Comparison of ENCODE assay signal across 8 cellular contexts in genomic region chr2:55693181-55694125, GRCh38. TPM values are rescaled to one million over a fixed set of nuclear protein-coding genes. Genes with fewer than 3 reads are reported as not detected.
DNase-seq lines count a peak whose midpoint lies in the region; ATAC-seq and TF ChIP-seq lines count a peak whose summit lies in the region.

PNPT1 (minus strand) TSS chr2:55693844; CDS start chr2:55693823, 21 bp downstream.

- TF ChIP-seq CTCF in AG04449 (IDR thresholded peaks at IDR 0.05; ENCODE audit: insufficient read depth, low read length, missing control alignments) (no peak), WI38 (IDR thresholded peaks at IDR 0.05; ENCODE audit: low read depth, low read length) (no peak), spleen (IDR thresholded peaks at IDR 0.05 in 8 of 11, conservative IDR thresholded peaks at IDR 0.05 in 3 of 11) (peak in 1 of 11 experiments; percentile 8)

- intact Hi-C loops in spleen (cut with DNase I; ENCODE audit: low total_unique reads): no loop called here

- peak within 1 kb of the TSS; percentile 100 for H3K4me3 ChIP-seq in AG04449 (ENCODE audit: low read depth, low read length)
- H3K4me3 ChIP-seq in WI38 (ENCODE audit: low read depth, low read length): peak within 1 kb of the TSS; percentile 99
- H3K4me3 ChIP-seq in spleen: peak within 1 kb of the TSS; percentile 73 to 98 (median 86)

- no peaks in the 10 kb centered on the region for H3K27me3 ChIP-seq in spleen (replicated peaks in 1 of 7)

- peak; percentile 100 for ATAC-seq in GM18907 (IDR thresholded peaks at IDR 0.05; ENCODE audit: unreplicated experiment)
- ATAC-seq in HG03159 (IDR thresholded peaks at IDR 0.05; ENCODE audit: unreplicated experiment): peak; percentile 100

- TF ChIP-seq POLR2A in spleen (IDR thresholded peaks at IDR 0.05): peak in 1 of 3 donors; percentile 28

- H3K27ac ChIP-seq in caudate nucleus (ENCODE audit: low read depth, low read length) (peak within 1 kb of the TSS; percentile 39), spleen (peak within 1 kb of the TSS in 6 of 8 donors; percentile 45 to 69 (median 62))

- peaks cover 0 to 24% (median under 1%) of the 10 kb centered on the region in 6 donors for H3K36me3 ChIP-seq in spleen

- POLR2A ChIA-PET in AG04449 (lab: Yijun Ruan, JAX): no interaction called here

- CTCF ChIA-PET in AG04449 (lab: Yijun Ruan, JAX): no interaction called here

- peaks cover 5 to 24% (median 20%) of the 10 kb centered on the region in 6 donors for H3K4me1 ChIP-seq in spleen

- H3K9me3 ChIP-seq in spleen: no peaks in the 10 kb centered on the region

- peak within 1 kb of the TSS; percentile 97 to 98 (median 97) for H3K4me3 Mint-ChIP-seq in immature natural killer cell

- DNase-seq in AG04449 (ENCODE audit: low read depth, low spot score): peak; percentile 54
- peak; percentile 94 for DNase-seq in NCI-H2227 treated with DMSO at 0.1 percent for 48 hours (lab: John Stamatoyannopoulos, UW)
- DNase-seq in caudate nucleus (lab: John Stamatoyannopoulos, UW): peak in 60 of 61 donors; percentile 45 to 96 (median 89)
- peak; percentile 89 to 92 (median 91) for DNase-seq in immature natural killer cell
- DNase-seq in spleen: peak; percentile 98

- H3K36me3 Mint-ChIP-seq in immature natural killer cell: no peaks in the 10 kb centered on the region

- H3K27ac Mint-ChIP-seq in immature natural killer cell: peak within 1 kb of the TSS; percentile 82 to 91 (median 88)

- H3K27me3 Mint-ChIP-seq in immature natural killer cell (ENCODE audit: low read depth in 3 of 3): peaks cover 4 to 11% (median 7%) of the 10 kb centered on the region in 3 donors

- WGBS in spleen, 5 donors: 0 to 1% (median 1%) methylated on average over 50 to 56 of the region's 56 CpGs

- H3K9me3 Mint-ChIP-seq in immature natural killer cell: no peaks in the 10 kb centered on the region

- H3K4me1 Mint-ChIP-seq in immature natural killer cell: peaks cover 24 to 37% of the 10 kb centered on the region in 2 donors

RNA-seq across cellular contexts. Expression of gene PNPT1, which starts in this region (rescaled TPM):
- 10 to 100 TPM; 13.1 to 20.5 (median 19.6) TPM for polyA plus RNA-seq in immature natural killer cell
- total RNA-seq in spleen: 10 to 100 TPM; 11.2 to 26.3 (median 20.1) TPM
- 10 to 100 TPM in 1 of 3 donors, 1 to 10 TPM in 2; 6.4 to 10.2 (median 7.7) TPM for polyA plus RNA-seq in spleen

Comparison
In these comparisons a context has a peak if more than half of its experiments do, and no peak if none do; other contexts are left out.
1. Peak in every context shown above with its lines: DNase-seq, ATAC-seq, H3K4me3 ChIP-seq and H3K27ac ChIP-seq.